8 cellular contexts compared by ENCODE assay signal in genomic region chr6:129490551-129491245, GRCh38.
DNase-seq lines count a peak whose midpoint lies in the region; FAIRE-seq and TF ChIP-seq lines count a peak whose summit lies in the region.

No MANE protein-coding gene starts in this region.

- H3K27ac ChIP-seq in effector memory CD4-positive, alpha-beta T cell (ENCODE audit: insufficient read depth, low read length, poor library complexity, severe bottlenecking), result peak overlapping the region; percentile 83
- H3K27ac ChIP-seq in muscle layer of colon (ENCODE audit: low read depth, low read length), result peak overlapping the region; percentile 15

- no peaks in the 10 kb centered on the region for H4K20me1 ChIP-seq in Loucy (ENCODE audit: insufficient read depth, low read length, poor library complexity, severe bottlenecking)

- H3K4me2 ChIP-seq in Loucy (ENCODE audit: low read depth, low read length, poor library complexity, severe bottlenecking), result peak overlapping the region; percentile 84

- no peaks in the 10 kb centered on the region for H3K9me2 ChIP-seq in Loucy (replicated peaks; ENCODE audit: low read depth, low read length)

- H3K4me3 ChIP-seq in Loucy (ENCODE audit: low read length, poor library complexity, severe bottlenecking) (peak overlapping the region; percentile 68), muscle layer of colon (ENCODE audit: low read depth in 1 of 2, low read length in 2 of 2) (no peak overlapping the region)
- H3K4me3 ChIP-seq in effector memory CD4-positive, alpha-beta T cell (ENCODE audit: insufficient read depth, low read depth, low read length, poor library complexity, severe bottlenecking), result peak overlapping the region; percentile 33

- H3K9ac ChIP-seq in Loucy (ENCODE audit: low read depth, low read length, poor library complexity, severe bottlenecking) (peak overlapping the region; percentile 48), muscle layer of colon (ENCODE audit: low read length) (peak overlapping the region; percentile 16)

- H3F3A ChIP-seq in Loucy (ENCODE audit: low read depth), result no peaks in the 10 kb centered on the region

- H3K79me2 ChIP-seq in Loucy (ENCODE audit: insufficient read depth, low read length), result no peaks in the 10 kb centered on the region

- TF ChIP-seq CTCF in Loucy (conservative IDR thresholded peaks at IDR 0.05; ENCODE audit: low read length), result no peak

- H3K36me3 ChIP-seq in Loucy (ENCODE audit: insufficient read depth, low read length) (no peaks in the 10 kb centered on the region), muscle layer of colon (ENCODE audit: insufficient read depth, low read length) (no peaks in the 10 kb centered on the region)
- no peaks in the 10 kb centered on the region for H3K36me3 ChIP-seq in effector memory CD4-positive, alpha-beta T cell (ENCODE audit: control insufficient read depth, insufficient read depth, low read length)

- peak; percentile 90 for DNase-seq in GM04503 (ENCODE audit: low read depth)
- peak; percentile 12 for DNase-seq in H54 (ENCODE audit: insufficient read length, low spot score)
- peak; percentile 42 for DNase-seq in activated CD4-positive, alpha-beta T cell treated with anti-CD3 and anti-CD28 coated beads, Interleukin-2, amount 50 U/mL, for 1 hour
- peak; percentile 46 to 61 (median 55) for DNase-seq in effector memory CD4-positive, alpha-beta T cell
- DNase-seq in stromal cell of bone marrow (ENCODE audit: low read depth), result peak; percentile 95
- DNase-seq in NCI-H1105 (lab: John Stamatoyannopoulos, UW), result no peak

- TF ChIP-seq POLR2A in H54 (IDR thresholded peaks at IDR 0.05; ENCODE audit: low read depth, low read length), result no peak

- H2AFZ ChIP-seq in Loucy (ENCODE audit: low read length), result peak overlapping the region; percentile 48

- peaks cover 31% of the 10 kb centered on the region for H3K4me1 ChIP-seq in Loucy (ENCODE audit: insufficient read depth, low read length, poor library complexity, severe bottlenecking)
- peaks cover 11% of the 10 kb centered on the region for H3K4me1 ChIP-seq in effector memory CD4-positive, alpha-beta T cell (ENCODE audit: control insufficient read depth, insufficient read depth, low read length, poor library complexity, severe bottlenecking)
- peaks cover 5% of the 10 kb centered on the region for H3K4me1 ChIP-seq in muscle layer of colon (ENCODE audit: insufficient read depth, low read length)

- no peaks in the 10 kb centered on the region for H3K27me3 ChIP-seq in Loucy (ENCODE audit: insufficient read depth, low read length, poor library complexity, severe bottlenecking)
- no peaks in the 10 kb centered on the region for H3K27me3 ChIP-seq in effector memory CD4-positive, alpha-beta T cell (replicated peaks; ENCODE audit: control insufficient read depth, insufficient read depth, low read length, poor library complexity, severe bottlenecking)
- H3K27me3 ChIP-seq in muscle layer of colon (ENCODE audit: control insufficient read depth in 1 of 2, insufficient read depth in 2 of 2, low read length in 2 of 2), result no peaks in the 10 kb centered on the region

- no peaks in the 10 kb centered on the region for H3K9me3 ChIP-seq in Loucy (ENCODE audit: insufficient read depth, low read depth, low read length)
- H3K9me3 ChIP-seq in effector memory CD4-positive, alpha-beta T cell (ENCODE audit: control insufficient read depth, low read length), result no peaks in the 10 kb centered on the region
- H3K9me3 ChIP-seq in muscle layer of colon (ENCODE audit: low read length), result no peaks in the 10 kb centered on the region

- FAIRE-seq in H54 (lab: Jason Lieb, UNC), result peak; percentile 94

Comparison
In these comparisons a context has a peak if more than half of its experiments do, and no peak if none do; other contexts are left out.
1. H3K4me3 ChIP-seq: peak in Loucy (single experiment) and effector memory CD4-positive, alpha-beta T cell (single experiment); none in muscle layer of colon (0 of 2).